10 cellular contexts compared by ENCODE assay signal in the genomic region with DNA sequence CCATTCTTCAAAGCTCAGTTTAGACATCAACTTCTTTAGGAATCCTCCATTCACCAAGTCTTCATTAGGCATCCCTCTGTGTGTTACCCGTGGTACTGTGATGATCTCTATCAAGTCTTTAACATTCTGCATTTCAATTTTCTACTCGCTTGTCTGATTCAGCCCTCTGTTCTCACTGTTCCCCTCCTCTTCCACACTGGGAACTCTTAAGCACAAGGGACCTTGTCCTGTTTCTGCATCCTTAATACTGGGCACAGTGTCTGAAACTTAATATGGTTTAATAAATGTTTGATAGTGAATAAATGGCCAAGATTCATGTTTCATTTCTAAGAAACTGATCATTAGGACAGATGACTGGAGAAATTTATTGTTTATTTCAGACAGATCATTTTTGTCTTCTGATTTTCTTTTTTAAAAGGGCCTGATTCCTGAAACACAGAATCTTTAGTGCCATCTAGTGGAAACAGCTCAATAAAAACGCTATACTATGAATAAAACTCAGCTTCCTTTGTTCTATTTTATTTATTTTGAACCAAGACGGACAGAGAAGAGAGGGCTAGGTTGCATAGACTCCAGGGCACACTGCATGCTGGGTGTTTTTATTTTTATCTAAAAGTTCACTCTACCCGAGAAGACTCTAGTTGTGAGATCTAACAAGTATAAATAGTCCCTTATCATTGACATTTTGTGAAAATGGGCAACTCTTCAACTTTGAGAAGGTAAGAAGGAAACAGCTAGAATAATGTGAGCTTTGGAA. TPM values are rescaled to one million over a fixed set of nuclear protein-coding genes. Genes with fewer than 3 reads are reported as not detected.
DNase-seq lines count a peak whose midpoint lies in the region; ATAC-seq and TF ChIP-seq lines count a peak whose summit lies in the region.
"Had no signal": no experiment of that assay in that cellular context is flagged by ENCODE, and none has a peak within 500 bp of the region (broad histone marks: within the 10 kb centered on the region; RNA-seq: fewer than 3 reads in every experiment).

No MANE protein-coding gene starts in this region.

- no peaks in the 10 kb centered on the region for H3K4me1 ChIP-seq in adrenal gland (replicated peaks in 1 of 2)
- H3K4me1 ChIP-seq in right cardiac atrium (ENCODE audit: control insufficient read depth, insufficient read depth, low read length), result no peaks in the 10 kb centered on the region
- H3K4me1 ChIP-seq in testis, result no peaks in the 10 kb centered on the region

- ATAC-seq in right cardiac atrium (peak; percentile 80 to 82), GM19351 (IDR thresholded peaks at IDR 0.05; ENCODE audit: unreplicated experiment) (no peak), HG03139 (IDR thresholded peaks at IDR 0.05; ENCODE audit: unreplicated experiment) (no peak), GM18868 (IDR thresholded peaks at IDR 0.05; ENCODE audit: unreplicated experiment) (no peak)

- DNase-seq in ELR (ENCODE audit: low read depth) (peak; percentile 70), MV-4-11 (lab: John Stamatoyannopoulos, UW) (peak; percentile 4), adrenal gland (no peak), right cardiac atrium (no peak), testis (no peak)
- DNase-seq: T-cell had no signal

- 17 to 22% (median 21%) methylated on average over 5 of the region's 5 CpGs for WGBS in adrenal gland, 4 donors
- 19% methylated on average over 5 of the region's 5 CpGs for WGBS in right cardiac atrium
- WGBS in testis, 2 donors, result 34 to 38% methylated on average over 5 of the region's 5 CpGs

- TF ChIP-seq POLR2A in adrenal gland (IDR thresholded peaks at IDR 0.05), result no peak
- no peak for TF ChIP-seq POLR2A in testis (IDR thresholded peaks at IDR 0.05)

- no peaks in the 10 kb centered on the region for H3K27me3 ChIP-seq in adrenal gland
- no peaks in the 10 kb centered on the region for H3K27me3 ChIP-seq in right cardiac atrium (ENCODE audit: control insufficient read depth, insufficient read depth)
- no peaks in the 10 kb centered on the region for H3K27me3 ChIP-seq in testis

- no peak overlapping the region for H3K4me3 ChIP-seq in adrenal gland
- H3K4me3 ChIP-seq in right cardiac atrium (ENCODE audit: low read length), result peak overlapping the region; percentile 28
- H3K4me3 ChIP-seq in testis, result no peak overlapping the region

- TF ChIP-seq CTCF in adrenal gland (IDR thresholded peaks at IDR 0.05) (peak; percentile 32 to 63 (median 56)), testis (IDR thresholded peaks at IDR 0.05) (peak in 2 of 3 experiments; percentile 32 to 45)

- intact Hi-C loops in adrenal gland (cut with DNase I) (loop anchor here (5.0 to 10.0 kb wide), 2 partner anchors 61 to 156 kb away; no protein-coding TSS in a partner anchor), right cardiac atrium (cut with DNase I) (loop anchor here in 2 of 4 donors (10.0 kb wide), 2 partner anchors 54 to 236 kb away; a partner anchor contains a TSS), testis (cut with DNase I; ENCODE audit: low total_unique reads) (loop anchor here (10.0 kb wide), 1 partner anchor 64 kb away; a partner anchor contains a TSS)

- H3K36me3 ChIP-seq in adrenal gland (replicated peaks in 1 of 2), result no peaks in the 10 kb centered on the region
- no peaks in the 10 kb centered on the region for H3K36me3 ChIP-seq in testis (ENCODE audit: low read depth, missing control alignments)
- H3K36me3 ChIP-seq: neutrophil had no signal

- H3K27ac ChIP-seq in adrenal gland (no peak overlapping the region), right cardiac atrium (ENCODE audit: low read length) (peak overlapping the region; percentile 64), testis (no peak overlapping the region)
- H3K27ac ChIP-seq: neutrophil had no signal

- H3K9me3 ChIP-seq in adrenal gland (replicated peaks in 1 of 3) (no peaks in the 10 kb centered on the region), right cardiac atrium (ENCODE audit: control insufficient read depth, low read length) (no peaks in the 10 kb centered on the region), testis (no peaks in the 10 kb centered on the region)
- H3K9me3 ChIP-seq: neutrophil had no signal

RNA-seq across cellular contexts. Expression of a gene that starts 7.0 kb away (rescaled TPM):
- total RNA-seq in adrenal gland, result 10 to 100 TPM in 1 of 8 donors, 1 to 10 TPM in 6, under 1 TPM in 1; 0.85 to 13.5 (median 3.6) TPM
- polyA plus RNA-seq in adrenal gland, result 10 to 100 TPM in 2 of 3 donors, 1 to 10 TPM in 1; 3.3 to 44.0 (median 29.9) TPM
- 10 to 100 TPM in 3 of 4 donors, 1 to 10 TPM in 1; 8.9 to 21.9 (median 18.6) TPM for total RNA-seq in right cardiac atrium
- polyA plus RNA-seq in right cardiac atrium, result 11.5 TPM
- total RNA-seq in testis, result 10 to 100 TPM; 19.4 to 21.6 TPM
- 12.3 TPM for polyA plus RNA-seq in testis (ENCODE audit: insufficient read depth, low read depth, low replicate concordance)

Comparison
In these comparisons a context has a peak if more than half of its experiments do, and no peak if none do; other contexts are left out.
1. DNase-seq: peak in ELR (single experiment) and MV-4-11 (single experiment); none in adrenal gland (0 of 7), right cardiac atrium (0 of 3) and testis (single experiment).
2. ATAC-seq: peak in right cardiac atrium (2 of 2); none in GM19351 (single experiment), HG03139 (single experiment) and GM18868 (single experiment).